Comparison of ENCODE assay signal across 21 cellular contexts in genomic region chr16:9677301-9677653, GRCh38.
"Had no signal": no experiment of that assay in that cellular context is flagged by ENCODE, and none has a peak within 500 bp of the region (broad histone marks: within the 10 kb centered on the region; RNA-seq: fewer than 3 reads in every experiment).

No MANE protein-coding gene starts in this region.

- H3K4me1 ChIP-seq: lower lobe of right lung, psoas muscle, sigmoid colon, stomach, testis, tibial artery had no signal

- H3K27ac ChIP-seq: lower lobe of right lung, ovary, psoas muscle, sigmoid colon, stomach, testis, tibial artery had no signal

- H3K9me3 Mint-ChIP-seq: natural killer cell; stimulated activated effector memory CD8-positive, alpha-beta T cell treated with anti-CD3 and anti-CD28 coated beads, Interleukin-12 subunit alpha, Interleukin-12 subunit beta, amount 100 ng/mL, for 72 hours; type B pancreatic cell had no signal

- H3K4me3 Mint-ChIP-seq: effector memory CD8-positive, alpha-beta T cell; natural killer cell; stimulated activated effector memory CD8-positive, alpha-beta T cell treated with anti-CD3 and anti-CD28 coated beads, Interleukin-12 subunit alpha, Interleukin-12 subunit beta, amount 100 ng/mL, for 72 hours; type B pancreatic cell had no signal

- ATAC-seq: effector memory CD8-positive, alpha-beta T cell; left cardiac atrium; left ventricle myocardium superior; lower lobe of right lung; natural killer cell; psoas muscle; right cardiac atrium; stimulated activated effector memory CD8-positive, alpha-beta T cell treated with anti-CD3 and anti-CD28 coated beads, Interleukin-12 subunit alpha, Interleukin-12 subunit beta, amount 100 ng/mL, for 72 hours had no signal

- H3K4me3 ChIP-seq: lower lobe of right lung, ovary, psoas muscle, sigmoid colon, stomach, testis, tibial artery had no signal

- H3K36me3 Mint-ChIP-seq: natural killer cell; stimulated activated effector memory CD8-positive, alpha-beta T cell treated with anti-CD3 and anti-CD28 coated beads, Interleukin-12 subunit alpha, Interleukin-12 subunit beta, amount 100 ng/mL, for 72 hours; type B pancreatic cell had no signal

- DNase-seq: cortex of kidney; effector memory CD8-positive, alpha-beta T cell; hypothalamus; left cardiac atrium; left ventricle myocardium superior; lower lobe of right lung; natural killer cell; occipital lobe; ovary; posterior cingulate gyrus; psoas muscle; right cardiac atrium; sigmoid colon; stimulated activated CD4-positive, alpha-beta T cell treated with anti-CD3 and anti-CD28 coated beads, Interleukin-2, amount 100 ng/mL, for 24 hours; stimulated activated CD4-positive, alpha-beta T cell treated with anti-CD3 and anti-CD28 coated beads, Interleukin-4, amount 100 ng/mL, for 24 hours; stimulated activated naive CD4-positive, alpha-beta T cell treated with Interleukin-2 at 50 U/mL for 16 hours; stomach; testis; tibial artery had no signal

- H3K4me1 Mint-ChIP-seq: natural killer cell; stimulated activated effector memory CD8-positive, alpha-beta T cell treated with anti-CD3 and anti-CD28 coated beads, Interleukin-12 subunit alpha, Interleukin-12 subunit beta, amount 100 ng/mL, for 72 hours had no signal

- H3K27ac Mint-ChIP-seq: effector memory CD8-positive, alpha-beta T cell; natural killer cell; stimulated activated effector memory CD8-positive, alpha-beta T cell treated with anti-CD3 and anti-CD28 coated beads, Interleukin-12 subunit alpha, Interleukin-12 subunit beta, amount 100 ng/mL, for 72 hours; type B pancreatic cell had no signal

- H3K9me3 ChIP-seq: lower lobe of right lung, ovary, psoas muscle, sigmoid colon, stomach, testis, tibial artery had no signal

- H3K36me3 ChIP-seq: lower lobe of right lung, ovary, sigmoid colon, stomach, tibial artery had no signal

- H3K27me3 ChIP-seq: ovary, sigmoid colon, testis had no signal
